ENCODE assay signal across 24 cellular contexts in genomic region chr7:20299145-20299544, GRCh38. TPM values are rescaled to one million over a fixed set of nuclear protein-coding genes. Genes with fewer than 3 reads are reported as not detected.
"Had no signal": no experiment of that assay in that cellular context is flagged by ENCODE, and none has a peak within 500 bp of the region (broad histone marks: within the 10 kb centered on the region; RNA-seq: fewer than 3 reads in every experiment).

No MANE protein-coding gene starts in this region.

- ATAC-seq: activated CD4-positive, CD25-positive, alpha-beta regulatory T cell treated with anti-CD3 and anti-CD28 coated beads, Interleukin-2, amount 50 U/mL, for 24 hours; activated T-cell treated with anti-CD3 and anti-CD28 coated beads, Interleukin-2, amount 50 U/mL, for 4 hours; gastrocnemius medialis; left lobe of liver; psoas muscle; right cardiac atrium had no signal

- H3K27ac Mint-ChIP-seq: activated CD4-positive, alpha-beta T cell treated with anti-CD3 and anti-CD28 coated beads, Interleukin-2, amount 10 ng/mL, durations not matched to agents 7 days and 5 days; activated naive CD4-positive, alpha-beta T cell treated with anti-CD3 and anti-CD28 coated beads for 36 hours; endodermal cell had no signal

- H3K4me1 ChIP-seq: colonic mucosa, gastrocnemius medialis, psoas muscle had no signal

- H3K4me3 ChIP-seq: colonic mucosa, gastrocnemius medialis, ovary, psoas muscle had no signal

- H3K36me3 ChIP-seq: brain microvascular endothelial cell, colonic mucosa, gastrocnemius medialis, ovary, thoracic aorta had no signal

- H3K27me3 ChIP-seq: brain microvascular endothelial cell, colonic mucosa, gastrocnemius medialis, ovary had no signal

- H3K27ac ChIP-seq: colonic mucosa, epithelial cell of prostate, gastrocnemius medialis, psoas muscle, thoracic aorta had no signal

- H3K9me3 ChIP-seq: colonic mucosa, gastrocnemius medialis, ovary, psoas muscle, thoracic aorta had no signal

- FAIRE-seq: small intestine had no signal

- H3K27me3 Mint-ChIP-seq: activated CD4-positive, alpha-beta T cell treated with anti-CD3 and anti-CD28 coated beads, Interleukin-2, amount 10 ng/mL, durations not matched to agents 7 days and 5 days; central memory CD8-positive, alpha-beta T cell had no signal

- H3K9me3 Mint-ChIP-seq: activated CD4-positive, alpha-beta T cell treated with anti-CD3 and anti-CD28 coated beads, Interleukin-2, amount 10 ng/mL, durations not matched to agents 7 days and 5 days; activated naive CD4-positive, alpha-beta T cell treated with anti-CD3 and anti-CD28 coated beads for 36 hours had no signal

- DNase-seq: activated CD4-positive, alpha-beta T cell treated with anti-CD3 and anti-CD28 coated beads, Interleukin-2, amount 10 ng/mL, durations not matched to agents 7 days and 5 days; activated CD8-positive, alpha-beta memory T cell treated with anti-CD3 and anti-CD28 coated beads, Interleukin-2, amount 50 U/mL, for 4 hours; activated naive CD4-positive, alpha-beta T cell treated with anti-CD3 and anti-CD28 coated beads for 36 hours; activated T-cell treated with anti-CD3 and anti-CD28 coated beads, Interleukin-2, amount 50 U/mL, for 4 hours; anterior cingulate cortex; brain microvascular endothelial cell; colonic mucosa; endodermal cell; gastrocnemius medialis; head of caudate nucleus; midbrain; ovary; psoas muscle; right cardiac atrium; stimulated activated CD4-positive, alpha-beta T cell treated with anti-CD3 and anti-CD28 coated beads, Interleukin-4, amount 100 ng/mL, for 1 hour; T1000 had no signal

- H3K4me3 Mint-ChIP-seq: activated CD4-positive, alpha-beta T cell treated with anti-CD3 and anti-CD28 coated beads, Interleukin-2, amount 10 ng/mL, durations not matched to agents 7 days and 5 days; activated naive CD4-positive, alpha-beta T cell treated with anti-CD3 and anti-CD28 coated beads for 36 hours; activated T-cell treated with anti-CD3 and anti-CD28 coated beads, Interleukin-2, amount 50 U/mL, for 4 hours; central memory CD8-positive, alpha-beta T cell; endodermal cell; neural crest cell had no signal

RNA-seq across cellular contexts. Expression of gene ITGB8, which starts 31.6 kb away (rescaled TPM):
- total RNA-seq: activated CD4-positive, alpha-beta T cell treated with anti-CD3 and anti-CD28 coated beads, Interleukin-2, amount 10 ng/mL, durations not matched to agents 7 days and 5 days; activated naive CD4-positive, alpha-beta T cell treated with anti-CD3 and anti-CD28 coated beads for 36 hours; T-helper 1 cell treated with Interleukin-12 subunit alpha and Interleukin-12 subunit beta and Interleukin-4 antibody, amounts not matched to agents 30 ng/mL and 1 ng/mL, for 36 hours had no signal
